ENCODE assay signal across 13 cellular contexts in genomic region chr16:75247249-75247648, GRCh38. TPM values are rescaled to one million over a fixed set of nuclear protein-coding genes. Genes with fewer than 3 reads are reported as not detected.
DNase-seq lines count a peak whose midpoint lies in the region; ATAC-seq and TF ChIP-seq lines count a peak whose summit lies in the region.
"Had no signal": no experiment of that assay in that cellular context is flagged by ENCODE, and none has a peak within 500 bp of the region (broad histone marks: within the 10 kb centered on the region; RNA-seq: fewer than 3 reads in every experiment).

No MANE protein-coding gene starts in this region.

- H3K36me3 ChIP-seq in HUES48 (ENCODE audit: control insufficient read depth, insufficient read depth, low read length), result peaks cover 15% of the 10 kb centered on the region
- peaks cover 3 to 65% of the 10 kb centered on the region in 2 experiments for H3K36me3 ChIP-seq in mesenchymal stem cell (ENCODE audit: control insufficient read depth in 1 of 2, insufficient read depth in 2 of 2, low read depth in 1 of 2, low read length in 2 of 2)
- H3K36me3 ChIP-seq in smooth muscle cell (ENCODE audit: low read depth), result no peaks in the 10 kb centered on the region

- H3K4ac ChIP-seq in mesenchymal stem cell (ENCODE audit: low read depth in 1 of 2, low read length in 2 of 2), result peak overlapping the region; percentile 90 to 96

- no peak for ATAC-seq in HG02884 (IDR thresholded peaks at IDR 0.05; ENCODE audit: unreplicated experiment)
- ATAC-seq: CD8-positive, alpha-beta T cell; stimulated activated memory B cell treated with anti-CD40 and anti-IgM and Interleukin-4, amounts not matched to agents 10 μg/mL and 1 μg/mL and 100 μg/mL, for 72 hours; T-helper 17 cell had no signal

- H3K9me3 ChIP-seq in HUES48 (ENCODE audit: control insufficient read depth, insufficient read depth, low read length) (no peaks in the 10 kb centered on the region), mesenchymal stem cell (ENCODE audit: control insufficient read depth, low read length) (no peaks in the 10 kb centered on the region), smooth muscle cell (replicated peaks; ENCODE audit: low read depth) (no peaks in the 10 kb centered on the region)

- peak overlapping the region; percentile 85 to 96 for H3K18ac ChIP-seq in mesenchymal stem cell (ENCODE audit: low read depth in 1 of 2, low read length in 2 of 2)

- peak overlapping the region; percentile 99 for H4K91ac ChIP-seq in mesenchymal stem cell (ENCODE audit: low read length)

- DNase-seq in dorsolateral prefrontal cortex (peak in 9 of 10 donors; percentile 77 to 92 (median 89)), mesenchymal stem cell (peak; percentile 44), smooth muscle cell (lab: John Stamatoyannopoulos, UW; ENCODE audit: unreplicated experiment) (no peak), NCI-H2081 (lab: John Stamatoyannopoulos, UW) (no peak), AG08396 (ENCODE audit: low spot score) (no peak), GOT3 (lab: John Stamatoyannopoulos, UW) (no peak)
- DNase-seq: CD8-positive, alpha-beta T cell; NCI-H69; T-helper 17 cell had no signal

- H3K4me2 ChIP-seq in mesenchymal stem cell (ENCODE audit: low read length, poor library complexity, severe bottlenecking) (peak overlapping the region; percentile 47), smooth muscle cell (peak overlapping the region; percentile 99)

- WGBS in mesenchymal stem cell, result 80% methylated on average over 12 of the region's 13 CpGs
- WGBS in smooth muscle cell (ENCODE audit: low lambda C conversion rate), result 93% methylated on average over 13 of the region's 13 CpGs

- peak overlapping the region; percentile 29 for H2BK15ac ChIP-seq in mesenchymal stem cell (ENCODE audit: low read depth, poor library complexity, severe bottlenecking)

- intact Hi-C loops in dorsolateral prefrontal cortex (cut with DNase I), result no loop called here

- H3K4me1 ChIP-seq in HUES48 (ENCODE audit: control insufficient read depth, insufficient read depth, low read length) (peaks cover 43% of the 10 kb centered on the region), mesenchymal stem cell (ENCODE audit: control insufficient read depth, insufficient read depth, low read depth, low read length) (peaks cover 77% of the 10 kb centered on the region), smooth muscle cell (ENCODE audit: low read depth) (peaks cover 52% of the 10 kb centered on the region)

- H3K4me3 ChIP-seq in HUES48 (ENCODE audit: low read depth, low read length) (no peak overlapping the region), dorsolateral prefrontal cortex (peak overlapping the region in 46 of 59 donors; percentile 1 to 92 (median 30)), mesenchymal stem cell (ENCODE audit: insufficient read depth in 1 of 2, low read depth in 1 of 2, low read length in 2 of 2) (peak overlapping the region in 1 of 2 experiments; percentile 30), smooth muscle cell (no peak overlapping the region)

- H3K27me3 ChIP-seq in HUES48 (ENCODE audit: control insufficient read depth, insufficient read depth, low read length), result no peaks in the 10 kb centered on the region
- no peaks in the 10 kb centered on the region for H3K27me3 ChIP-seq in dorsolateral prefrontal cortex
- no peaks in the 10 kb centered on the region for H3K27me3 ChIP-seq in mesenchymal stem cell (ENCODE audit: control insufficient read depth in 1 of 2, insufficient read depth in 1 of 2, low read length in 2 of 2)
- H3K27me3 ChIP-seq in smooth muscle cell (ENCODE audit: low read depth), result no peaks in the 10 kb centered on the region

- peaks cover 86% of the 10 kb centered on the region for H3K79me2 ChIP-seq in smooth muscle cell (ENCODE audit: low read depth)

- H3K23ac ChIP-seq in mesenchymal stem cell (ENCODE audit: low read length in 2 of 2), result peak overlapping the region in 1 of 2 experiments; percentile 53

- H2BK12ac ChIP-seq in mesenchymal stem cell (ENCODE audit: low read length in 2 of 2), result peak overlapping the region; percentile 91 to 97

- peak overlapping the region; percentile 70 for H4K8ac ChIP-seq in mesenchymal stem cell (ENCODE audit: low read length)

- H2BK5ac ChIP-seq in mesenchymal stem cell (ENCODE audit: low read depth, low read length, poor library complexity, severe bottlenecking), result no peak overlapping the region

- peak overlapping the region; percentile 99 for H2AK5ac ChIP-seq in mesenchymal stem cell (ENCODE audit: low read length, severe bottlenecking)

- H3K14ac ChIP-seq in mesenchymal stem cell (ENCODE audit: low read length in 2 of 2), result peak overlapping the region in 1 of 2 experiments; percentile 91

- H3F3A ChIP-seq in smooth muscle cell (ENCODE audit: low read depth), result peaks cover 12% of the 10 kb centered on the region

- no peaks in the 10 kb centered on the region for H3K79me1 ChIP-seq in mesenchymal stem cell (replicated peaks; ENCODE audit: low read length, poor library complexity, severe bottlenecking)

- H4K20me1 ChIP-seq in smooth muscle cell (ENCODE audit: low read depth), result peaks cover 47% of the 10 kb centered on the region

- H2AFZ ChIP-seq in mesenchymal stem cell (ENCODE audit: low read depth, low read length) (no peak overlapping the region), smooth muscle cell (ENCODE audit: low read depth) (no peak overlapping the region)

- H3K27ac ChIP-seq in HUES48 (ENCODE audit: low read depth, low read length) (peak overlapping the region; percentile 17), dorsolateral prefrontal cortex (peak overlapping the region; percentile 68 to 100 (median 99)), mesenchymal stem cell (ENCODE audit: low read length, poor library complexity, severe bottlenecking) (peak overlapping the region; percentile 99), smooth muscle cell (ENCODE audit: low read depth) (peak overlapping the region; percentile 100)

- H2BK120ac ChIP-seq in mesenchymal stem cell (ENCODE audit: low read depth, low read length), result no peak overlapping the region

- H3K9ac ChIP-seq in HUES48 (ENCODE audit: low read depth, low read length) (no peak overlapping the region), mesenchymal stem cell (ENCODE audit: low read length) (no peak overlapping the region), smooth muscle cell (ENCODE audit: low read depth) (peak overlapping the region; percentile 98)

- peak in 3 of 56 donors; percentile 6 to 10 (median 7) for TF ChIP-seq CTCF in dorsolateral prefrontal cortex (IDR thresholded peaks at IDR 0.05 in 54 of 56, conservative IDR thresholded peaks at IDR 0.05 in 2 of 56; ENCODE audit: low read depth in 1 of 56, partially characterized antibody in 56 of 56)
- no peak for TF ChIP-seq CTCF in smooth muscle cell (IDR thresholded peaks at IDR 0.05; ENCODE audit: borderline replicate concordance, insufficient read depth, poor library complexity, severe bottlenecking)

RNA-seq across cellular contexts. Expression of gene BCAR1, which starts 4.2 kb away (rescaled TPM):
- total RNA-seq in dorsolateral prefrontal cortex (100 to 1,000 TPM in 52 of 120 experiments, 10 to 100 TPM in 68; 67.8 to 163 (median 96.2) TPM), smooth muscle cell (49.4 and 49.9 TPM in 2 replicates)
- polyA plus RNA-seq in mesenchymal stem cell (2013, experiment 1 of 2), result 169 TPM
- 176 TPM for polyA plus RNA-seq in mesenchymal stem cell (2013, experiment 2 of 2)
- 117 and 123 TPM in 2 replicates for polyA plus RNA-seq in smooth muscle cell
- total RNA-seq: CD8-positive, alpha-beta T cell had no signal

RNA-seq across cellular contexts. Expression of gene CTRB1, which starts 28.5 kb away (rescaled TPM):
- 1 to 10 TPM in 1 of 120 experiments, under 1 TPM in 3, not detected in 116; 0.70 to 2.3 (median 0.87) TPM for total RNA-seq in dorsolateral prefrontal cortex
- polyA plus RNA-seq in mesenchymal stem cell (2013, experiment 1 of 2), result not detected
- polyA plus RNA-seq in mesenchymal stem cell (2013, experiment 2 of 2), result not detected
- total RNA-seq in smooth muscle cell, result not detected in 2 replicates
- 1.9 and 7.2 TPM in 2 replicates for polyA plus RNA-seq in smooth muscle cell
- total RNA-seq: CD8-positive, alpha-beta T cell; LHCN-M2; T-helper 17 cell had no signal

RNA-seq across cellular contexts. Expression of gene CTRB2, which starts 40.3 kb away (rescaled TPM):
- total RNA-seq in dorsolateral prefrontal cortex (under 1 TPM in 3 of 120 experiments, not detected in 117; 0.61 to 0.94 (median 0.63) TPM), smooth muscle cell (1.7 TPM in 1 of 2 replicates, not detected in the other)
- not detected for polyA plus RNA-seq in mesenchymal stem cell (2013, experiment 1 of 2)
- polyA plus RNA-seq in mesenchymal stem cell (2013, experiment 2 of 2), result not detected
- polyA plus RNA-seq in smooth muscle cell, result 2.3 and 11.1 TPM in 2 replicates
- total RNA-seq: CD8-positive, alpha-beta T cell; LHCN-M2; T-helper 17 cell had no signal

Comparison
In these comparisons a context has a peak if more than half of its experiments do, and no peak if none do; other contexts are left out.
1. H3K27ac ChIP-seq: peak in every context shown above with its lines; median percentile 100 in smooth muscle cell; 99 in dorsolateral prefrontal cortex; 99 in mesenchymal stem cell; 17 in HUES48.
2. H3K4me3 ChIP-seq: peak in dorsolateral prefrontal cortex (46 of 59); none in HUES48 (single experiment) and smooth muscle cell (single experiment).
3. DNase-seq: peak in dorsolateral prefrontal cortex (9 of 10) and mesenchymal stem cell (single experiment); none in smooth muscle cell (single experiment), NCI-H2081 (0 of 2), AG08396 (single experiment) and GOT3 (single experiment).